Comparison of ENCODE assay signal across 9 cellular contexts in genomic region chrX:37521051-37521450, GRCh38. TPM values are rescaled to one million over a fixed set of nuclear protein-coding genes. Genes with fewer than 3 reads are reported as not detected.
DNase-seq lines count a peak whose midpoint lies in the region; TF ChIP-seq lines count a peak whose summit lies in the region.
"Not testable (repeated sequence)": the region's sequence is repeated elsewhere in the genome, so short reads cannot be mapped to it uniquely, and the experiment has no call there.
"Had no signal": no experiment of that assay in that cellular context is flagged by ENCODE, and none has a peak within 500 bp of the region (broad histone marks: within the 10 kb centered on the region; RNA-seq: fewer than 3 reads in every experiment).

No MANE protein-coding gene starts in this region.

- H3K79me2 ChIP-seq in SK-N-SH (ENCODE audit: insufficient read depth) = not testable (repeated sequence)

- WGBS in SK-N-SH (ENCODE audit: low lambda C conversion rate) = 2% methylated on average over 2 of the region's 2 CpGs

- not testable (repeated sequence) for H3F3A ChIP-seq in SK-N-SH (replicated peaks; ENCODE audit: insufficient read depth)

- H3K27ac ChIP-seq in SK-N-SH (ENCODE audit: low read depth in 2 of 2, low read length in 1 of 2) = peak overlapping the region in 1 of 2 experiments; percentile 70; a peak in 2 of 4 replicates
- H3K27ac ChIP-seq in brain microvascular endothelial cell = not testable (repeated sequence)

- in situ Hi-C loops in brain microvascular endothelial cell (cut with HindIII; ENCODE audit: low pct_ligation_motif_present, low sequenced_read_pairs) = not testable (repeated sequence)

- H3K9ac ChIP-seq in SK-N-SH = not testable (repeated sequence)

- TF ChIP-seq RAD21 in SK-N-SH (IDR thresholded peaks at IDR 0.05; ENCODE audit: low read length) = not testable (repeated sequence)

- 0 out of 2 replicates have a peak overlapping the region, but pooled peaks have one; percentile 41 for H3K4me2 ChIP-seq in SK-N-SH

- TF ChIP-seq EP300 in SK-N-SH (IDR thresholded peaks at IDR 0.05; ENCODE audit: borderline replicate concordance in 1 of 2, low read depth in 1 of 2, low read length in 1 of 2) = peak in 1 of 2 experiments; percentile 42; a peak in 1 of 4 replicates

- H3K36me3 ChIP-seq in SK-N-SH (replicated peaks in 1 of 2; ENCODE audit: control insufficient read depth in 1 of 2, insufficient read depth in 2 of 2, low read length in 1 of 2); brain microvascular endothelial cell (replicated peaks): not testable (repeated sequence)

- not testable (repeated sequence) for H3K9me2 ChIP-seq in SK-N-SH

- not testable (repeated sequence) for H4K20me1 ChIP-seq in SK-N-SH (ENCODE audit: insufficient read depth)

- not testable (repeated sequence) for H3K4me1 ChIP-seq in SK-N-SH (ENCODE audit: control insufficient read depth in 1 of 2, insufficient read depth in 2 of 2, low read depth in 1 of 2, low read length in 1 of 2)

- CTCF ChIA-PET in AG04449 (lab: Yijun Ruan, JAX); SK-N-SH (lab: Yijun Ruan, JAX): not testable (repeated sequence)

- not testable (repeated sequence) for H3K4me3 ChIP-seq in AG04449 (ENCODE audit: low read depth, low read length); SK-N-SH (ENCODE audit: low read depth in 2 of 2, low read length in 1 of 2); brain microvascular endothelial cell (ENCODE audit: low read depth, low read length); fibroblast of mammary gland (ENCODE audit: control insufficient read depth, low read depth, low read length)

- POLR2A ChIA-PET in AG04449 (lab: Yijun Ruan, JAX); SK-N-SH (lab: Yijun Ruan, JAX): not testable (repeated sequence)

- not testable (repeated sequence) for H2AFZ ChIP-seq in SK-N-SH (ENCODE audit: low read depth)

- not testable (repeated sequence) for H3K9me3 ChIP-seq in SK-N-SH

- not testable (repeated sequence) for H3K27me3 ChIP-seq in SK-N-SH (ENCODE audit: insufficient read depth); brain microvascular endothelial cell (replicated peaks)

- TF ChIP-seq CTCF in AG04449 (IDR thresholded peaks at IDR 0.05; ENCODE audit: insufficient read depth, low read length, missing control alignments); SK-N-SH (IDR thresholded peaks at IDR 0.05); brain microvascular endothelial cell (IDR thresholded peaks at IDR 0.05; ENCODE audit: low read depth, low read length, missing control alignments); fibroblast of mammary gland (conservative IDR thresholded peaks at IDR 0.05; ENCODE audit: control insufficient read depth, insufficient read depth, low read depth, low read length): not testable (repeated sequence)

- DNase-seq in AG04449 (ENCODE audit: low read depth, low spot score) = peak; percentile 1
- DNase-seq in GM03348 (ENCODE audit: low spot score) = peak; percentile 4
- DNase-seq in HS-5 (ENCODE audit: low read depth) = peak; percentile 33
- DNase-seq in SK-N-SH = not testable (repeated sequence)
- DNase-seq in brain microvascular endothelial cell = peak; percentile 13
- DNase-seq in fibroblast of mammary gland (ENCODE audit: low read depth) = peak; percentile 0
- peak; percentile 3 for DNase-seq in medulla oblongata (ENCODE audit: extremely low spot score)
- peak; percentile 44 for DNase-seq in stromal cell of bone marrow (ENCODE audit: low read depth)

TF ChIP-seq in SK-N-SH, 30 proteins besides CTCF, POLR2A, EP300 and RAD21:
- TF ChIP-seq PBX3 (IDR thresholded peaks at IDR 0.05) (0 out of 2 replicates have a peak, but pooled peaks have one; percentile 12), TCF12 (IDR thresholded peaks at IDR 0.05) (peak; percentile 43), JUND (IDR thresholded peaks at IDR 0.05) (peak; percentile 42), FOSL2 (IDR thresholded peaks at IDR 0.05; ENCODE audit: borderline replicate concordance, low read depth) (peak; percentile 24; the same call in 1 of the 2 replicates)
TF ChIP-seq in SK-N-SH: peak in this region for 4; not testable (repeated sequence) for 26.

RNA-seq across cellular contexts. Expression of gene LANCL3, which starts 50.4 kb away (rescaled TPM):
- under 0.01 TPM in 2 replicates for polyA plus RNA-seq in SK-N-SH (2012; rRNA removed)
- 0.01 and 0.03 TPM in 2 replicates for polyA plus RNA-seq in SK-N-SH (2012; cell fraction: cytosol; rRNA removed)
- polyA plus RNA-seq in SK-N-SH (2012; cell fraction: nucleus; rRNA removed) = 0.02 TPM in 1 of 2 replicates, not detected in the other
- polyA plus RNA-seq: A549 had no signal
